ENCODE assay signal across 31 cellular contexts in the genomic region with DNA sequence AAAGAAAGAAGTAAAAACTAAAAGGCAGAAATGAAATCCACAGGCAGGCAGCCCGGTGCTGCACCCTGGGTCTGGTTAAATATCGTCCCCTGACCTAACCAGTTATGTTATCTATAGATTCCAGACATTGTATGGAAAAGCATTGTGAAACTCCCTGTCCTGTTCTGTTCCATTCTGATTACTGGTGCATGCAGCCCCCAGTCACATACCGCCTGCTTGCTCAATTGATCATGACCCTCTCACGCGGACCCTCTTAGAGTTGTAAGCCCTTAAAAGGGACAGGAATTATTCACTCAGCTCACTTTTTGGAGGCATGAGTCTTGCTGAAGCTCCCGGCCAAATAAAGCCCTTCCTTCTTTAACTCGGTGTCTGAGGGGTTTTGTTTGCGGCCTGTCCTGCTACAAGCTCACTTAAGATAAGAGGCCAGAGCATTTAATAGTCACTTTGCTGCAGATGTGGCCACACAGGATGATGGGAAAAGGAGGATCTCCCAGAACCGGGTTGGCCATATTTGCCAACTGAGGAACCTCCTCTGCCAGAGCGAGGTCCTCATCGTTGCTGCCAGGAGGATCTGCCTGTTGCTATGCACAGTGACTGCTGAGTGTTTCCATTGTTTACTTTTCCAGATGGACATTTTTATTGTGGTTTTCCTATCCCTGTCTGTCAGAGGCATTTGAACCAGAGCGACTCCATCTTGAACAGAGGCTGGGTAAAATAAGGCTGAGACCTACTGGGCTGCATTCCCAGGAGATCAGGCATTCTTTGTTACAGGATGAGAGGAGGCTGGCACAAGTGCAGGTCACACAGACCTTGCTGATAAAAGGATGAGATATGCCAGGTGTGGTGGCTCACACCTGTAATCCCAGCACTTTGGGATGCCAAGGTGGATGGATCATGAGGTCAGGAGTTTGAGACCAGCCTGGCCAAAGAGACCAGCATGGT. TPM values are rescaled to one million over a fixed set of nuclear protein-coding genes. Genes with fewer than 3 reads are reported as not detected.
DNase-seq lines count a peak whose midpoint lies in the region; ATAC-seq and TF ChIP-seq lines count a peak whose summit lies in the region.
"Had no signal": no experiment of that assay in that cellular context is flagged by ENCODE, and none has a peak within 500 bp of the region (broad histone marks: within the 10 kb centered on the region; RNA-seq: fewer than 3 reads in every experiment).

No MANE protein-coding gene starts in this region.

- H3K4me3 Mint-ChIP-seq in H9, result no peak overlapping the region; a peak in 1 of 5 replicates
- no peak overlapping the region for H3K4me3 Mint-ChIP-seq in stimulated activated effector memory CD8-positive, alpha-beta T cell treated with anti-CD3 and anti-CD28 coated beads, Interleukin-12 subunit alpha, Interleukin-12 subunit beta, amount 100 ng/mL, for 72 hours
- H3K4me3 Mint-ChIP-seq: activated CD4-positive, alpha-beta T cell treated with anti-CD3 and anti-CD28 coated beads, Interleukin-2, amount 10 ng/mL, durations not matched to agents 7 days and 5 days; activated naive CD8-positive, alpha-beta T cell; activated T-cell treated with anti-CD3 and anti-CD28 coated beads, Interleukin-2, amount 50 U/mL, for 24 hours; natural killer cell; stimulated activated naive CD8-positive, alpha-beta T cell treated with anti-CD3 and anti-CD28 coated beads, Interleukin-15, amount 100 ng/mL, for 72 hours had no signal

- H3K27ac ChIP-seq in H9 (ENCODE audit: insufficient read length, low read depth, low read length) (no peak overlapping the region), trophoblast cell (ENCODE audit: low read depth, low read length) (no peak overlapping the region)
- H3K27ac ChIP-seq: BLaER1 treated with 17β-estradiol and CSF1 and Interleukin-3, amounts not matched to agents 10 nM and 100 nM; prostate gland; thoracic aorta; uterus had no signal

- H3K56ac ChIP-seq in H9 (ENCODE audit: insufficient read length, low read depth, low read length), result no peak overlapping the region

- DNase-seq in NCI-H748 (lab: John Stamatoyannopoulos, UW; ENCODE audit: unreplicated experiment), result peak; percentile 71
- no peak for DNase-seq in NCI-H748 treated with DMSO at 0.1 percent for 48 hours (lab: John Stamatoyannopoulos, UW)
- DNase-seq in H9, result peak; percentile 8
- peak; percentile 87 for DNase-seq in OCI-M2 (lab: John Stamatoyannopoulos, UW; ENCODE audit: unreplicated experiment)
- DNase-seq in trophoblast cell, result peak; percentile 11 to 66
- no peak for DNase-seq in NCI-H1105 (lab: John Stamatoyannopoulos, UW)
- DNase-seq in stimulated activated effector memory CD8-positive, alpha-beta T cell treated with anti-CD3 and anti-CD28 coated beads, Interleukin-12 subunit alpha, Interleukin-12 subunit beta, amount 100 ng/mL, for 72 hours (ENCODE audit: low spot score in 2 of 2), result no peak
- DNase-seq: activated CD4-positive, alpha-beta T cell treated with anti-CD3 and anti-CD28 coated beads, Interleukin-2, amount 10 ng/mL, durations not matched to agents 7 days and 5 days; activated effector memory CD4-positive, alpha-beta T cell treated with anti-CD3 and anti-CD28 coated beads, Interleukin-2, amount 50 U/mL, for 16 hours; activated T-cell treated with anti-CD3 and anti-CD28 coated beads, Interleukin-2, amount 50 U/mL, for 24 hours; COR-L47; DMS79 treated with DMSO at 0.1 percent for 48 hours; GOT3; hippocampal formation; left cardiac atrium; natural killer cell; NCI-H1105 treated with DMSO at 0.1 percent for 48 hours; NCI-H2171; NCI-H524 treated with DMSO at 0.1 percent for 48 hours; nucleus accumbens; SIG-M5; stimulated activated CD8-positive, alpha-beta memory T cell treated with anti-CD3 and anti-CD28 coated beads, Interleukin-4, amount 100 ng/mL, for 48 hours; stimulated activated naive CD8-positive, alpha-beta T cell treated with anti-CD3 and anti-CD28 coated beads, Interleukin-15, amount 100 ng/mL, for 72 hours; T-helper 9 cell had no signal

- no peak overlapping the region for H2BK20ac ChIP-seq in H9 (ENCODE audit: low read depth, low read length, poor library complexity, severe bottlenecking)

- no peak overlapping the region for H2BK5ac ChIP-seq in H9 (ENCODE audit: insufficient read length, low read length)
- H2BK5ac ChIP-seq in trophoblast cell (ENCODE audit: low read depth, low read length, poor library complexity), result no peak overlapping the region

- no peak for ATAC-seq in stimulated activated effector memory CD8-positive, alpha-beta T cell treated with anti-CD3 and anti-CD28 coated beads, Interleukin-12 subunit alpha, Interleukin-12 subunit beta, amount 100 ng/mL, for 72 hours
- ATAC-seq: left cardiac atrium; natural killer cell; sciatic nerve; stimulated activated naive CD8-positive, alpha-beta T cell treated with anti-CD3 and anti-CD28 coated beads, Interleukin-15, amount 100 ng/mL, for 72 hours had no signal

- peaks cover 73 to 79% of the 10 kb centered on the region in 2 experiments for H3K4me1 Mint-ChIP-seq in H9
- no peaks in the 10 kb centered on the region for H3K4me1 Mint-ChIP-seq in stimulated activated effector memory CD8-positive, alpha-beta T cell treated with anti-CD3 and anti-CD28 coated beads, Interleukin-12 subunit alpha, Interleukin-12 subunit beta, amount 100 ng/mL, for 72 hours
- H3K4me1 Mint-ChIP-seq: activated CD4-positive, alpha-beta T cell treated with anti-CD3 and anti-CD28 coated beads, Interleukin-2, amount 10 ng/mL, durations not matched to agents 7 days and 5 days; natural killer cell; stimulated activated naive CD8-positive, alpha-beta T cell treated with anti-CD3 and anti-CD28 coated beads, Interleukin-15, amount 100 ng/mL, for 72 hours had no signal

- H3K9ac ChIP-seq in H9 (ENCODE audit: extremely low read depth, insufficient read length, low read length) (no peak overlapping the region), trophoblast cell (ENCODE audit: low read length) (no peak overlapping the region)
- H3K9ac ChIP-seq: BLaER1 treated with 17β-estradiol and CSF1 and Interleukin-3, amounts not matched to agents 10 nM and 100 nM had no signal

- H3K23ac ChIP-seq in H9 (ENCODE audit: insufficient read length, low read depth, low read length), result no peak overlapping the region
- no peak overlapping the region for H3K23ac ChIP-seq in trophoblast cell (ENCODE audit: low read length)

- H3K18ac ChIP-seq in H9 (ENCODE audit: insufficient read length, low read depth, low read length), result no peak overlapping the region
- H3K18ac ChIP-seq in trophoblast cell (ENCODE audit: low read length), result no peak overlapping the region

- H3K36me3 ChIP-seq in trophoblast cell (ENCODE audit: control insufficient read depth in 1 of 2, insufficient read depth in 2 of 2, low read length in 2 of 2), result no peaks in the 10 kb centered on the region
- H3K36me3 ChIP-seq: BLaER1 treated with 17β-estradiol and CSF1 and Interleukin-3, amounts not matched to agents 10 nM and 100 nM; prostate gland; thoracic aorta; uterus had no signal

- peaks cover 3% of the 10 kb centered on the region in 2 experiments; a peak in 4 of 5 replicates for H3K9me3 Mint-ChIP-seq in H9
- no peaks in the 10 kb centered on the region for H3K9me3 Mint-ChIP-seq in stimulated activated effector memory CD8-positive, alpha-beta T cell treated with anti-CD3 and anti-CD28 coated beads, Interleukin-12 subunit alpha, Interleukin-12 subunit beta, amount 100 ng/mL, for 72 hours
- H3K9me3 Mint-ChIP-seq: activated CD4-positive, alpha-beta T cell treated with anti-CD3 and anti-CD28 coated beads, Interleukin-2, amount 10 ng/mL, durations not matched to agents 7 days and 5 days; activated T-cell treated with anti-CD3 and anti-CD28 coated beads, Interleukin-2, amount 50 U/mL, for 24 hours; natural killer cell; stimulated activated naive CD8-positive, alpha-beta T cell treated with anti-CD3 and anti-CD28 coated beads, Interleukin-15, amount 100 ng/mL, for 72 hours had no signal

- H2AFZ ChIP-seq in H9 (ENCODE audit: low read length), result no peak overlapping the region
- H2AFZ ChIP-seq in trophoblast cell (ENCODE audit: insufficient read depth, low read length, poor library complexity), result no peak overlapping the region

- H2BK15ac ChIP-seq in H9 (ENCODE audit: low read depth, low read length), result no peak overlapping the region

- H3K27me3 ChIP-seq in H9 (ENCODE audit: insufficient read depth, low read length) (no peaks in the 10 kb centered on the region), trophoblast cell (ENCODE audit: insufficient read depth, low read length) (no peaks in the 10 kb centered on the region)
- H3K27me3 ChIP-seq: BLaER1 treated with 17β-estradiol and CSF1 and Interleukin-3, amounts not matched to agents 10 nM and 100 nM; uterus had no signal

- H2BK120ac ChIP-seq in H9 (ENCODE audit: low read depth, low read length, poor library complexity, severe bottlenecking) (no peak overlapping the region), trophoblast cell (ENCODE audit: insufficient read depth, low read length, poor library complexity) (no peak overlapping the region)

- H3K9me3 ChIP-seq in H9 (ENCODE audit: control insufficient read depth, low read depth, low read length) (no peaks in the 10 kb centered on the region), trophoblast cell (ENCODE audit: insufficient read depth, low read depth, low read length) (no peaks in the 10 kb centered on the region)
- H3K9me3 ChIP-seq: BLaER1 treated with 17β-estradiol and CSF1 and Interleukin-3, amounts not matched to agents 10 nM and 100 nM; prostate gland; thoracic aorta; uterus had no signal

- H3K4me1 ChIP-seq in H9 (ENCODE audit: insufficient read depth, low read length) (peaks cover 15% of the 10 kb centered on the region), trophoblast cell (ENCODE audit: control insufficient read depth in 1 of 2, insufficient read depth in 2 of 2, low read length in 2 of 2) (peaks cover 0 to 7% of the 10 kb centered on the region in 2 experiments)
- H3K4me1 ChIP-seq: BLaER1 treated with 17β-estradiol and CSF1 and Interleukin-3, amounts not matched to agents 10 nM and 100 nM; prostate gland; uterus had no signal

- H3K27ac Mint-ChIP-seq in H9, result no peak overlapping the region; a peak in 1 of 7 replicates
- H3K27ac Mint-ChIP-seq in stimulated activated effector memory CD8-positive, alpha-beta T cell treated with anti-CD3 and anti-CD28 coated beads, Interleukin-12 subunit alpha, Interleukin-12 subunit beta, amount 100 ng/mL, for 72 hours, result no peak overlapping the region
- H3K27ac Mint-ChIP-seq: activated CD4-positive, alpha-beta T cell treated with anti-CD3 and anti-CD28 coated beads, Interleukin-2, amount 10 ng/mL, durations not matched to agents 7 days and 5 days; activated naive CD8-positive, alpha-beta T cell; activated T-cell treated with anti-CD3 and anti-CD28 coated beads, Interleukin-2, amount 50 U/mL, for 24 hours; natural killer cell; stimulated activated naive CD8-positive, alpha-beta T cell treated with anti-CD3 and anti-CD28 coated beads, Interleukin-15, amount 100 ng/mL, for 72 hours had no signal

- H3K14ac ChIP-seq in H9 (ENCODE audit: insufficient read depth, low read length), result no peak overlapping the region
- H3K14ac ChIP-seq in trophoblast cell (ENCODE audit: low read length), result no peak overlapping the region

- H3K79me1 ChIP-seq in H9 (ENCODE audit: insufficient read depth, low read depth, low read length, poor library complexity, severe bottlenecking) (no peaks in the 10 kb centered on the region), trophoblast cell (ENCODE audit: low read length) (no peaks in the 10 kb centered on the region)

- H4K20me1 ChIP-seq in H9 (ENCODE audit: control insufficient read depth, insufficient read depth, insufficient read length), result no peaks in the 10 kb centered on the region
- H4K20me1 ChIP-seq: BLaER1 treated with 17β-estradiol and CSF1 and Interleukin-3, amounts not matched to agents 10 nM and 100 nM had no signal

- H4K5ac ChIP-seq in H9 (ENCODE audit: insufficient read length, low read depth, low read length), result no peak overlapping the region

- no peak overlapping the region for H3K4ac ChIP-seq in H9 (ENCODE audit: low read depth, low read length)
- H3K4ac ChIP-seq in trophoblast cell (ENCODE audit: low read depth, low read length), result no peak overlapping the region

- H3K4me2 ChIP-seq in H9 (ENCODE audit: insufficient read depth, insufficient read length, low read length) (no peak overlapping the region), trophoblast cell (ENCODE audit: low read length) (no peak overlapping the region)
- H3K4me2 ChIP-seq: BLaER1 treated with 17β-estradiol and CSF1 and Interleukin-3, amounts not matched to agents 10 nM and 100 nM had no signal

- no peaks in the 10 kb centered on the region for H3K27me3 Mint-ChIP-seq in H9 (ENCODE audit: low read depth)

- H2AK5ac ChIP-seq in H9 (ENCODE audit: insufficient read length, low read length) (no peak overlapping the region), trophoblast cell (ENCODE audit: low read length) (no peak overlapping the region)

- no peak overlapping the region for H2BK12ac ChIP-seq in H9 (ENCODE audit: insufficient read length, low read depth, low read length)
- no peak overlapping the region for H2BK12ac ChIP-seq in trophoblast cell (ENCODE audit: low read length)

- no CpG with 5 or more reads among the region's 12 CpGs for WGBS in H9 (ENCODE audit: extremely low coverage, insufficient read length, low lambda C conversion rate)
- no CpG with 5 or more reads among the region's 12 CpGs for WGBS in trophoblast cell (ENCODE audit: extremely low coverage, insufficient coverage, insufficient read length)

- H4K91ac ChIP-seq in H9 (ENCODE audit: insufficient read length, low read depth, low read length), result no peak overlapping the region
- no peak overlapping the region for H4K91ac ChIP-seq in trophoblast cell (ENCODE audit: low read depth, low read length)

- no peak overlapping the region for H4K12ac ChIP-seq in trophoblast cell (ENCODE audit: low read depth, low read length)

- H3K79me2 ChIP-seq in H9 (ENCODE audit: insufficient read depth, low read length) (no peaks in the 10 kb centered on the region), trophoblast cell (ENCODE audit: control insufficient read depth, insufficient read depth, low read length, poor library complexity) (no peaks in the 10 kb centered on the region)

- H3K4me3 ChIP-seq in trophoblast cell (ENCODE audit: low read depth, low read length), result no peak overlapping the region
- H3K4me3 ChIP-seq: BLaER1 treated with 17β-estradiol and CSF1 and Interleukin-3, amounts not matched to agents 10 nM and 100 nM; lung; prostate gland; thoracic aorta; uterus had no signal

- H4K8ac ChIP-seq in H9 (replicated peaks; ENCODE audit: insufficient read length, low read depth, low read length) (no peak overlapping the region), trophoblast cell (ENCODE audit: low read depth, low read length) (no peak overlapping the region)

- no peaks in the 10 kb centered on the region for H3K23me2 ChIP-seq in H9 (ENCODE audit: insufficient read length, low read depth, low read length, poor library complexity, severe bottlenecking)

- H3T11ph ChIP-seq in H9 (ENCODE audit: low read length), result no peak overlapping the region

- TF ChIP-seq CTCF in H9 (conservative IDR thresholded peaks at IDR 0.05), result no peak

- H3K36me3 Mint-ChIP-seq in H9 (ENCODE audit: insufficient read depth in 1 of 3, low read depth in 3 of 3), result peaks cover 0 to 10% (median 5%) of the 10 kb centered on the region in 3 experiments; a peak in 3 of 7 replicates
- H3K36me3 Mint-ChIP-seq in stimulated activated effector memory CD8-positive, alpha-beta T cell treated with anti-CD3 and anti-CD28 coated beads, Interleukin-12 subunit alpha, Interleukin-12 subunit beta, amount 100 ng/mL, for 72 hours, result no peaks in the 10 kb centered on the region
- H3K36me3 Mint-ChIP-seq: natural killer cell had no signal

RNA-seq across cellular contexts. Expression of a gene that starts 10.2 kb away (rescaled TPM):
- total RNA-seq in H9 (2021), result 1.3 and 1.4 TPM in 2 replicates
- polyA plus RNA-seq in trophoblast cell (2013), result 11.5 and 12.2 TPM in 2 replicates
- total RNA-seq: activated CD4-positive, alpha-beta T cell treated with anti-CD3 and anti-CD28 coated beads, Interleukin-2, amount 10 ng/mL, durations not matched to agents 7 days and 5 days had no signal

Comparison
In these comparisons a context has a peak if more than half of its experiments do, and no peak if none do; other contexts are left out.
1. DNase-seq: peak in NCI-H748 (single experiment), H9 (single experiment), OCI-M2 (single experiment) and trophoblast cell (2 of 2); none in NCI-H748 treated with DMSO at 0.1 percent for 48 hours (single experiment), NCI-H1105 (single experiment) and stimulated activated effector memory CD8-positive, alpha-beta T cell treated with anti-CD3 and anti-CD28 coated beads, Interleukin-12 subunit alpha, Interleukin-12 subunit beta, amount 100 ng/mL, for 72 hours (0 of 2).